Comparison of ENCODE assay signal across 11 cellular contexts in genomic region chr13:49517461-49517860, GRCh38. TPM values are rescaled to one million over a fixed set of nuclear protein-coding genes. Genes with fewer than 3 reads are reported as not detected.
A peak's percentile ranks its signal among the peaks of the same experiment; 100 is the strongest.
DNase-seq lines count a peak whose midpoint lies in the region; ATAC-seq and TF ChIP-seq lines count a peak whose summit lies in the region.
"Had no signal": no experiment of that assay in that cellular context is flagged by ENCODE, and none has a peak within 500 bp of the region (broad histone marks: within the 10 kb centered on the region; RNA-seq: fewer than 3 reads in every experiment).

No MANE protein-coding gene starts in this region.

- peak overlapping the region; percentile 9 for H3K27ac Mint-ChIP-seq in stimulated activated memory B cell treated with anti-CD40 and anti-IgM and Interleukin-4, amounts not matched to agents 10 μg/mL and 1 μg/mL and 100 μg/mL, for 72 hours
- no peak overlapping the region for H3K27ac Mint-ChIP-seq in glutamatergic neuron (ENCODE audit: unreplicated experiment)

- H3K4me3 ChIP-seq in cardiac muscle cell = no peak overlapping the region

- peaks cover 56% of the 10 kb centered on the region for H3K36me3 Mint-ChIP-seq in stimulated activated memory B cell treated with anti-CD40 and anti-IgM and Interleukin-4, amounts not matched to agents 10 μg/mL and 1 μg/mL and 100 μg/mL, for 72 hours
- H3K36me3 Mint-ChIP-seq in glutamatergic neuron (ENCODE audit: unreplicated experiment) = no peaks in the 10 kb centered on the region

- in situ Hi-C loops in SK-MEL-5 (cut with HindIII; ENCODE audit: low pct_unique_long_range_greater_than_20kb, low sequenced_read_pairs) = no loop called here

- no peak overlapping the region for H3K4me3 Mint-ChIP-seq in stimulated activated memory B cell treated with anti-CD40 and anti-IgM and Interleukin-4, amounts not matched to agents 10 μg/mL and 1 μg/mL and 100 μg/mL, for 72 hours
- H3K4me3 Mint-ChIP-seq in glutamatergic neuron (ENCODE audit: unreplicated experiment) = no peak overlapping the region

- H3K36me3 ChIP-seq in cardiac muscle cell = no peaks in the 10 kb centered on the region

- no peak overlapping the region for H3K27ac ChIP-seq in cardiac muscle cell
- H3K27ac ChIP-seq: neutrophil had no signal

- DNase-seq in NCI-H82 (lab: John Stamatoyannopoulos, UW) (peak; percentile 42), NCI-H82 treated with DMSO at 0.1 percent for 48 hours (lab: John Stamatoyannopoulos, UW; ENCODE audit: unreplicated experiment) (no peak), SK-MEL-5 (ENCODE audit: low read depth, low spot score) (peak; percentile 35), cardiac muscle cell (ENCODE audit: low read depth in 1 of 2, low spot score in 1 of 2) (peak; percentile 12 to 23), glutamatergic neuron (no peak), HCEC 1CT (no peak)
- DNase-seq: activated CD4-positive, alpha-beta T cell treated with anti-CD3 and anti-CD28 coated beads, Interleukin-2, amount 50 U/mL, for 4 hours; NCI-H1436 treated with DMSO at 0.1 percent for 48 hours had no signal

- TF ChIP-seq CTCF in cardiac muscle cell (IDR thresholded peaks at IDR 0.05; ENCODE audit: low read depth, low read length) (peak; percentile 48), glutamatergic neuron (IDR thresholded peaks at IDR 0.05; ENCODE audit: partially characterized antibody, unreplicated experiment) (no peak)

- H3K27me3 Mint-ChIP-seq in stimulated activated memory B cell treated with anti-CD40 and anti-IgM and Interleukin-4, amounts not matched to agents 10 μg/mL and 1 μg/mL and 100 μg/mL, for 72 hours = no peaks in the 10 kb centered on the region
- H3K27me3 Mint-ChIP-seq in glutamatergic neuron (ENCODE audit: unreplicated experiment) = no peaks in the 10 kb centered on the region

- H3K4me1 Mint-ChIP-seq in stimulated activated memory B cell treated with anti-CD40 and anti-IgM and Interleukin-4, amounts not matched to agents 10 μg/mL and 1 μg/mL and 100 μg/mL, for 72 hours = peaks cover 6% of the 10 kb centered on the region
- no peaks in the 10 kb centered on the region for H3K4me1 Mint-ChIP-seq in glutamatergic neuron (ENCODE audit: low read depth, unreplicated experiment)

- no peaks in the 10 kb centered on the region for H3K9me3 ChIP-seq in cardiac muscle cell (ENCODE audit: low read depth)
- H3K9me3 ChIP-seq: neutrophil had no signal

- no peak for ATAC-seq in stimulated activated memory B cell treated with anti-CD40 and anti-IgM and Interleukin-4, amounts not matched to agents 10 μg/mL and 1 μg/mL and 100 μg/mL, for 72 hours
- no peak for ATAC-seq in HG03135 (IDR thresholded peaks at IDR 0.05; ENCODE audit: unreplicated experiment)

- no peaks in the 10 kb centered on the region for H3K4me1 ChIP-seq in cardiac muscle cell (ENCODE audit: low read depth)

- no peaks in the 10 kb centered on the region for H3K9me3 Mint-ChIP-seq in stimulated activated memory B cell treated with anti-CD40 and anti-IgM and Interleukin-4, amounts not matched to agents 10 μg/mL and 1 μg/mL and 100 μg/mL, for 72 hours
- H3K9me3 Mint-ChIP-seq in glutamatergic neuron (ENCODE audit: unreplicated experiment) = no peaks in the 10 kb centered on the region

- no peaks in the 10 kb centered on the region for H3K27me3 ChIP-seq in cardiac muscle cell
- H3K27me3 ChIP-seq: neutrophil had no signal

RNA-seq across cellular contexts. Expression of gene PHF11, which starts 21.7 kb away (rescaled TPM):
- 8.8 and 9.9 TPM in 2 replicates for total RNA-seq in SK-MEL-5 (2014; rRNA removed; shearing (Covaris generic))
- 11.7 and 16.1 TPM in 2 replicates for polyA plus RNA-seq in SK-MEL-5 (2015; cell fraction: cytosol; rRNA removed)
- 54.8 and 71.3 TPM in 2 replicates for polyA plus RNA-seq in SK-MEL-5 (2015; cell fraction: nucleus; rRNA removed)
- 3.7 and 4.8 TPM in 2 replicates for total RNA-seq in cardiac muscle cell
- polyA plus RNA-seq in cardiac muscle cell = 9.5 and 11.8 TPM in 2 replicates
- 4.3 TPM for total RNA-seq in glutamatergic neuron (ENCODE audit: unreplicated experiment)

Comparison
In these comparisons a context has a peak if more than half of its experiments do, and no peak if none do; other contexts are left out.
1. DNase-seq: peak in NCI-H82 (single experiment), SK-MEL-5 (single experiment) and cardiac muscle cell (2 of 2); none in NCI-H82 treated with DMSO at 0.1 percent for 48 hours (single experiment), glutamatergic neuron (single experiment) and HCEC 1CT (single experiment).